23 cellular contexts compared by ENCODE assay signal in the genomic region with DNA sequence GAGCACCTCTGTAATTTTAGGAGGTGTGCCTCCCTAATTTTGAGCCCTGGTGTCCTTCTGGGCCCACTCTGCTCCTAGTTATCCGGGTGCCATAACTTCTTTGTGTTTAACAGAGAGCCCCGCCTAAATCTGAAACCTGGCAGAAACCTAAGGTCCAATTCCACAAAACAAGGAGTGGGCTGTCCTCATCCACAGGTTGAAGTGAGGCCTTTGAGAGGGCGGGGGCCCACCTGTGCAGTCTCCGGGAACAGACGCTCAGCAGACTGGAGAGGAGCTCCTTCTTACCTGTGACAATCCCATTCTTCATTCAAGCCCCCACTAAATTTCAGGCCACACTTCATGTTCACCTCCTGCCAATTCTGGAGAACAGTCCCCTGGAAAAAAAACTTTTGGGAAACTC. TPM values are rescaled to one million over a fixed set of nuclear protein-coding genes. Genes with fewer than 3 reads are reported as not detected.
A peak's percentile ranks its signal among the peaks of the same experiment; 100 is the strongest.
DNase-seq lines count a peak whose midpoint lies in the region; ATAC-seq and FAIRE-seq lines count a peak whose summit lies in the region.
"Had no signal": no experiment of that assay in that cellular context is flagged by ENCODE, and none has a peak within 500 bp of the region (broad histone marks: within the 10 kb centered on the region; RNA-seq: fewer than 3 reads in every experiment).

No MANE protein-coding gene starts in this region.

- no peak for FAIRE-seq in small intestine (lab: Jason Lieb, UNC)
- FAIRE-seq: A549, GM12892, GM18507, H1 had no signal

- no peak overlapping the region for H3K4me3 ChIP-seq in small intestine (ENCODE audit: low read depth in 1 of 2, low read length in 2 of 2)
- H3K4me3 ChIP-seq: A549 had no signal

- peak; percentile 26 for DNase-seq in activated CD8-positive, alpha-beta memory T cell treated with anti-CD3 and anti-CD28 coated beads for 24 hours
- no peak for DNase-seq in activated CD8-positive, alpha-beta memory T cell treated with anti-CD3 and anti-CD28 coated beads, Interleukin-2, amount 50 U/mL, for 4 hours
- DNase-seq in islet precursor cell (peak; percentile 22), small intestine (peak; percentile 37), ureter (ENCODE audit: low spot score) (peak; percentile 15), SHP77 treated with DMSO at 0.1 percent for 48 hours (lab: John Stamatoyannopoulos, UW) (no peak)
- DNase-seq: AML-193; CD4-positive, alpha-beta memory T cell; DMS153; DMS79; GDM1; H9 had no signal

- WGBS in small intestine, 3 donors = 26 to 72% (median 49%) methylated on average over 5 of the region's 5 CpGs

- no peaks in the 10 kb centered on the region for H3K9me3 ChIP-seq in small intestine (ENCODE audit: control insufficient read depth, low read depth)
- H3K9me3 ChIP-seq: A549 had no signal

- no peaks in the 10 kb centered on the region for H3K27me3 ChIP-seq in small intestine (ENCODE audit: control insufficient read depth in 2 of 2, insufficient read depth in 2 of 2, low read length in 2 of 2)

- no peak for ATAC-seq in HG02763 (IDR thresholded peaks at IDR 0.05; ENCODE audit: unreplicated experiment)
- ATAC-seq: A549 had no signal

- peaks cover 0 to 4% of the 10 kb centered on the region in 2 donors for H3K4me1 ChIP-seq in small intestine (ENCODE audit: control insufficient read depth in 2 of 2, insufficient read depth in 1 of 2, low read depth in 1 of 2, low read length in 1 of 2)
- H3K4me1 ChIP-seq: A549 had no signal

- H3K36me3 ChIP-seq in small intestine (ENCODE audit: control insufficient read depth in 2 of 2, insufficient read depth in 2 of 2, low read length in 2 of 2) = no peaks in the 10 kb centered on the region

- no peak overlapping the region for H3K27ac ChIP-seq in small intestine (ENCODE audit: low read depth in 1 of 2, low read length in 1 of 2)
- H3K27ac ChIP-seq: 22Rv1, A549, C4-2B, HL-60 had no signal

RNA-seq across cellular contexts. Expression of a gene that starts 10.9 kb away (rescaled TPM):
- polyA plus RNA-seq in small intestine = under 1 TPM in 1 of 3 donors, not detected in 2; 0.28 TPM
- total RNA-seq in ureter = not detected
- total RNA-seq: CD4-positive, alpha-beta memory T cell; Daoy; H1; H9; HT1080 had no signal
- polyA plus RNA-seq: A549; BJ; CD4-positive, alpha-beta memory T cell; H1 had no signal

RNA-seq across cellular contexts. Expression of a gene that starts 37.6 kb away (rescaled TPM):
- polyA plus RNA-seq in small intestine = 100 to 1,000 TPM in 1 of 3 donors, 10 to 100 TPM in 2; 16.9 to 136 (median 86.7) TPM
- 22.7 TPM for total RNA-seq in ureter

RNA-seq across cellular contexts. Expression of a gene that starts 56.6 kb away (rescaled TPM):
- 10 to 100 TPM in 1 of 3 donors, 1 to 10 TPM in 2; 4.0 to 39.4 (median 6.8) TPM for polyA plus RNA-seq in small intestine
- total RNA-seq in ureter = 62.7 TPM
- total RNA-seq: CD4-positive, alpha-beta memory T cell had no signal
- polyA plus RNA-seq: CD4-positive, alpha-beta memory T cell had no signal

Comparison
In these comparisons a context has a peak if more than half of its experiments do, and no peak if none do; other contexts are left out.
1. DNase-seq: peak in activated CD8-positive, alpha-beta memory T cell treated with anti-CD3 and anti-CD28 coated beads for 24 hours (single experiment), islet precursor cell (single experiment), small intestine (single experiment) and ureter (single experiment); none in activated CD8-positive, alpha-beta memory T cell treated with anti-CD3 and anti-CD28 coated beads, Interleukin-2, amount 50 U/mL, for 4 hours (single experiment) and SHP77 treated with DMSO at 0.1 percent for 48 hours (single experiment).